8 cellular contexts compared by ENCODE assay signal in the genomic region with DNA sequence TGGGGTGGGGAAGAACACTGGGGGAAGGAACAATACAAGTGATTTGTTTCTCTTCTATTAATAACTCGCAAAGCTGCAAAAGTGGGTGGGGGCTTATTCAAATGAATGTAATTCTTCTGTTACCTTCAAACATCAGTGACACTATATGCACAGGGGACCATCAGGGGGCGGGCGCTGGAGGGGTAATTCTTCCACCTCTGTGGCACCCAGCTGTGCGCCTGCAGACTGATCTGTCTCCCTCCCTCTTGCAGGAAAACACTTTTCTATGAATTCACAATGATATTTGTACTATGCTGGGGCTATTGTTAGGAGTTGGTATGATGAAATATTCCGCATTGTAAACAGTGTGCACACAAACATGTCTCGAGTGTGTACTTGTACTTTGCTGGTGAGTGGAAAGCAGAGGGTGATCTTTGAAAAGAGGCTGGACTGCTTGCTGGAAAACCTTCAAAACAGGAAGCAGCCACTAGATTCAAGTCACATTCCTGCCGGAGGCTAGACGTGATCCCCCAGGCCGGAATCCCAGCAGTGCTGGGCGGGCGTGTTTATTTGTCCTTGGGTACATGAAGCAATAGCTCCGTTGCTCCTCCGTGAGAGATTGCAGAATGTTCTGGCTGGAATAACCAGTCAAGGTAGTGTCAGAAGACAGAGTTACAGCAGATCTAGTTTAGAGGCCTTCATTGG. TPM values are rescaled to one million over a fixed set of nuclear protein-coding genes. Genes with fewer than 3 reads are reported as not detected.
A peak's percentile ranks its signal among the peaks of the same experiment; 100 is the strongest.
DNase-seq lines count a peak whose midpoint lies in the region; ATAC-seq and TF ChIP-seq lines count a peak whose summit lies in the region.

No MANE protein-coding gene starts in this region.

- no peaks in the 10 kb centered on the region for H3K27me3 Mint-ChIP-seq in activated T-cell treated with anti-CD3 and anti-CD28 coated beads, Interleukin-2, amount 50 U/mL, for 4 hours (ENCODE audit: low read depth)

- intact Hi-C loops in heart left ventricle (cut with DNase I) (loop anchor here in 2 of 10 donors (2.0 kb wide), 2 partner anchors 13 to 17 kb away; a partner anchor contains a TSS), sigmoid colon (cut with DNase I) (no loop called here)

- H3K4me3 ChIP-seq in SJSA1 = no peak overlapping the region
- H3K4me3 ChIP-seq in heart left ventricle = no peak overlapping the region
- H3K4me3 ChIP-seq in sigmoid colon = no peak overlapping the region

- H3K9me3 Mint-ChIP-seq in activated T-cell treated with anti-CD3 and anti-CD28 coated beads, Interleukin-2, amount 50 U/mL, for 4 hours = no peaks in the 10 kb centered on the region

- H3K4me1 ChIP-seq in SJSA1 (replicated peaks) (peaks cover 18% of the 10 kb centered on the region), heart left ventricle (peaks cover 0 to 43% (median 22%) of the 10 kb centered on the region in 12 donors), sigmoid colon (peaks cover 0 to 26% (median 22%) of the 10 kb centered on the region in 4 donors)

- peak; percentile 40 to 76 (median 57) for ATAC-seq in heart left ventricle
- no peak for ATAC-seq in activated T-cell treated with anti-CD3 and anti-CD28 coated beads, Interleukin-2, amount 50 U/mL, for 4 hours

- H3K27ac ChIP-seq in SJSA1 (peak overlapping the region; percentile 8; the same call in 1 of the 2 replicates), heart left ventricle (peak overlapping the region; percentile 20 to 90 (median 69)), sigmoid colon (peak overlapping the region; percentile 72 to 81 (median 77))

- DNase-seq in ELR (ENCODE audit: low read depth) = peak; percentile 55
- DNase-seq in SJSA1 (ENCODE audit: low read depth in 1 of 2, low spot score in 2 of 2) = peak; percentile 75 to 80
- peak in 2 of 5 donors; percentile 72 to 77 for DNase-seq in heart left ventricle
- DNase-seq in sigmoid colon = peak; percentile 96
- DNase-seq in activated T-cell treated with anti-CD3 and anti-CD28 coated beads, Interleukin-2, amount 50 U/mL, for 4 hours = no peak
- DNase-seq in cortex of kidney (lab: John Stamatoyannopoulos, UW) = no peak
- DNase-seq in DMS 273 treated with DMSO at 0.1 percent for 48 hours (lab: John Stamatoyannopoulos, UW) = no peak
- no peak for DNase-seq in central memory CD4-positive, alpha-beta T cell

- no peaks in the 10 kb centered on the region for H3K36me3 Mint-ChIP-seq in activated T-cell treated with anti-CD3 and anti-CD28 coated beads, Interleukin-2, amount 50 U/mL, for 4 hours (ENCODE audit: insufficient read depth)

- TF ChIP-seq CTCF in heart left ventricle (IDR thresholded peaks at IDR 0.05) (no peak), sigmoid colon (IDR thresholded peaks at IDR 0.05) (no peak)

- peak in 3 of 4 donors; percentile 43 to 76 (median 69) for TF ChIP-seq EP300 in sigmoid colon (IDR thresholded peaks at IDR 0.05)

- no peaks in the 10 kb centered on the region for H3K9me3 ChIP-seq in SJSA1 (replicated peaks)
- H3K9me3 ChIP-seq in heart left ventricle = no peaks in the 10 kb centered on the region
- no peaks in the 10 kb centered on the region for H3K9me3 ChIP-seq in sigmoid colon

- no peak overlapping the region for H3K4me3 Mint-ChIP-seq in activated T-cell treated with anti-CD3 and anti-CD28 coated beads, Interleukin-2, amount 50 U/mL, for 4 hours

- H3K36me3 ChIP-seq in SJSA1 (no peaks in the 10 kb centered on the region), heart left ventricle (no peaks in the 10 kb centered on the region), sigmoid colon (no peaks in the 10 kb centered on the region)

- H3K27me3 ChIP-seq in SJSA1 (replicated peaks) = no peaks in the 10 kb centered on the region
- H3K27me3 ChIP-seq in heart left ventricle = no peaks in the 10 kb centered on the region
- H3K27me3 ChIP-seq in sigmoid colon = no peaks in the 10 kb centered on the region

- TF ChIP-seq POLR2A in heart left ventricle (IDR thresholded peaks at IDR 0.05) = no peak
- no peak for TF ChIP-seq POLR2A in sigmoid colon (IDR thresholded peaks at IDR 0.05)

- H3K4me1 Mint-ChIP-seq in activated T-cell treated with anti-CD3 and anti-CD28 coated beads, Interleukin-2, amount 50 U/mL, for 4 hours (ENCODE audit: low read depth) = no peaks in the 10 kb centered on the region

- WGBS in heart left ventricle, 4 donors = 22 to 31% (median 24%) methylated on average over 13 of the region's 13 CpGs
- WGBS in sigmoid colon, 2 donors = 37 to 55% methylated on average over 13 of the region's 13 CpGs

RNA-seq across cellular contexts. Expression of a gene that starts 15.8 kb away (rescaled TPM):
- 145 and 166 TPM in 2 replicates for total RNA-seq in SJSA1 (2014; rRNA removed; shearing (Covaris generic))
- 100 to 1,000 TPM in 8 of 9 donors, 10 to 100 TPM in 1; 97.1 to 711 (median 130) TPM for total RNA-seq in heart left ventricle
- 100 to 1,000 TPM in 1 of 2 donors, 10 to 100 TPM in 1; 48.1 to 119 TPM for polyA plus RNA-seq in heart left ventricle
- 100 to 1,000 TPM in 2 of 4 donors, 10 to 100 TPM in 2; 55.9 to 125 (median 95.4) TPM for total RNA-seq in sigmoid colon
- polyA plus RNA-seq in sigmoid colon = 10 to 100 TPM in 2 of 3 donors, 1 to 10 TPM in 1; 3.9 to 11.7 (median 10.8) TPM
- total RNA-seq in activated T-cell treated with anti-CD3 and anti-CD28 coated beads, Interleukin-2, amount 50 U/mL, for 4 hours = 10 to 100 TPM; 36.5 to 40.5 (median 38.6) TPM

Comparison
In these comparisons a context has a peak if more than half of its experiments do, and no peak if none do; other contexts are left out.
1. DNase-seq: peak in ELR (single experiment), SJSA1 (2 of 2) and sigmoid colon (single experiment); none in activated T-cell treated with anti-CD3 and anti-CD28 coated beads, Interleukin-2, amount 50 U/mL, for 4 hours (single experiment), cortex of kidney (single experiment), DMS 273 treated with DMSO at 0.1 percent for 48 hours (single experiment) and central memory CD4-positive, alpha-beta T cell (single experiment).
2. H3K27ac ChIP-seq: peak in every context shown above with its lines; median percentile 77 in sigmoid colon; 69 in heart left ventricle; 8 in SJSA1.
3. ATAC-seq: peak in heart left ventricle (4 of 4); none in activated T-cell treated with anti-CD3 and anti-CD28 coated beads, Interleukin-2, amount 50 U/mL, for 4 hours (0 of 2).